ENCODE assay signal across 9 cellular contexts in genomic region chr6:52389264-52389625, GRCh38. TPM values are rescaled to one million over a fixed set of nuclear protein-coding genes. Genes with fewer than 3 reads are reported as not detected.
DNase-seq lines count a peak whose midpoint lies in the region; ATAC-seq, FAIRE-seq and TF ChIP-seq lines count a peak whose summit lies in the region.
"Had no signal": no experiment of that assay in that cellular context is flagged by ENCODE, and none has a peak within 500 bp of the region (broad histone marks: within the 10 kb centered on the region; RNA-seq: fewer than 3 reads in every experiment).

No MANE protein-coding gene starts in this region.

- CTCF ChIA-PET in CD4-positive, alpha-beta memory T cell (lab: Charles Lee; ENCODE audit: partially characterized antibody): interaction anchor here (0.8 to 7.5 kb wide), 24 partner anchors 9 to 276 kb away, joined by 3 to 150 read pairs (median 8); partner anchors contain the start of genes EFHC1, MCM3 and PAQR8

- H2AFZ ChIP-seq in KMS-11 (ENCODE audit: low read depth) (no peak overlapping the region), astrocyte (ENCODE audit: low read depth, low read length) (no peak overlapping the region)

- H3K27ac ChIP-seq in CD4-positive, alpha-beta memory T cell (ENCODE audit: low read depth, low read length): peak overlapping the region; percentile 80
- no peak overlapping the region; the same call in 1 of the 2 replicates for H3K27ac ChIP-seq in KMS-11
- no peak overlapping the region for H3K27ac ChIP-seq in astrocyte (ENCODE audit: low read depth, low read length)
- H3K27ac ChIP-seq in muscle layer of colon (ENCODE audit: low read depth, low read length): peak overlapping the region; percentile 32

- peaks cover 2 to 6% of the 10 kb centered on the region in 2 donors for H3K36me3 Mint-ChIP-seq in CD4-positive, alpha-beta memory T cell
- H3K36me3 Mint-ChIP-seq in astrocyte (ENCODE audit: low read depth, unreplicated experiment): no peaks in the 10 kb centered on the region

- H3K9me3 Mint-ChIP-seq in CD4-positive, alpha-beta memory T cell: no peaks in the 10 kb centered on the region
- H3K9me3 Mint-ChIP-seq in astrocyte (ENCODE audit: unreplicated experiment): peaks cover 2% of the 10 kb centered on the region

- H3K4me3 Mint-ChIP-seq in CD4-positive, alpha-beta memory T cell: peak overlapping the region; percentile 68 to 92 (median 82)
- H3K4me3 Mint-ChIP-seq in astrocyte (ENCODE audit: unreplicated experiment): no peak overlapping the region

- H4K20me1 ChIP-seq in KMS-11 (ENCODE audit: insufficient read depth) (no peaks in the 10 kb centered on the region), astrocyte (ENCODE audit: insufficient read depth, low read length) (peaks cover 3% of the 10 kb centered on the region)

- ATAC-seq in HG02884 (IDR thresholded peaks at IDR 0.05; ENCODE audit: unreplicated experiment): no peak
- no peak for ATAC-seq in HG02623 (IDR thresholded peaks at IDR 0.05; ENCODE audit: unreplicated experiment)

- H3K27ac Mint-ChIP-seq in CD4-positive, alpha-beta memory T cell: peak overlapping the region; percentile 95 to 99 (median 97)
- H3K27ac Mint-ChIP-seq in astrocyte (ENCODE audit: unreplicated experiment): no peak overlapping the region

- H3K4me1 Mint-ChIP-seq in CD4-positive, alpha-beta memory T cell: peaks cover 69 to 94% (median 81%) of the 10 kb centered on the region in 4 donors
- H3K4me1 Mint-ChIP-seq in astrocyte (ENCODE audit: low read depth, unreplicated experiment): peaks cover 23% of the 10 kb centered on the region

- no peaks in the 10 kb centered on the region for H3K27me3 ChIP-seq in CD4-positive, alpha-beta memory T cell (ENCODE audit: insufficient read depth, low read length)
- no peaks in the 10 kb centered on the region for H3K27me3 ChIP-seq in KMS-11 (ENCODE audit: insufficient read depth, low read depth)
- no peaks in the 10 kb centered on the region for H3K27me3 ChIP-seq in astrocyte (ENCODE audit: insufficient read depth, low read length)
- H3K27me3 ChIP-seq in muscle layer of colon (ENCODE audit: control insufficient read depth in 1 of 2, insufficient read depth in 2 of 2, low read length in 2 of 2): no peaks in the 10 kb centered on the region

- POLR2A ChIA-PET in CD4-positive, alpha-beta memory T cell (lab: Charles Lee; ENCODE audit: partially characterized antibody): interaction anchor here (1.0 to 8.7 kb wide), 15 partner anchors 9 to 958 kb away, joined by 3 to 176 read pairs (median 19); partner anchors contain the start of genes EFHC1, MCM3 and PAQR8

- no peak for TF ChIP-seq CTCF in KMS-11 (conservative IDR thresholded peaks at IDR 0.05; ENCODE audit: low read depth, low read length)
- no peak for TF ChIP-seq CTCF in astrocyte (IDR thresholded peaks at IDR 0.05; ENCODE audit: insufficient read depth, low read depth, low read length)

- H3K79me2 ChIP-seq in KMS-11 (ENCODE audit: insufficient read depth, low read depth) (no peaks in the 10 kb centered on the region), astrocyte (ENCODE audit: insufficient read depth, low read length) (no peaks in the 10 kb centered on the region)

- no peaks in the 10 kb centered on the region for H3K27me3 Mint-ChIP-seq in CD4-positive, alpha-beta memory T cell
- H3K27me3 Mint-ChIP-seq in astrocyte (ENCODE audit: low read depth, unreplicated experiment): no peaks in the 10 kb centered on the region

- no peaks in the 10 kb centered on the region for H3K9me3 ChIP-seq in CD4-positive, alpha-beta memory T cell (ENCODE audit: control insufficient read depth in 1 of 2, low read length in 2 of 2)
- H3K9me3 ChIP-seq in astrocyte (ENCODE audit: insufficient read depth, low read depth, low read length) (no peaks in the 10 kb centered on the region), muscle layer of colon (ENCODE audit: low read length) (no peaks in the 10 kb centered on the region)

- H3K4me3 ChIP-seq in CD4-positive, alpha-beta memory T cell (ENCODE audit: low read length in 2 of 2): peak overlapping the region in 1 of 2 donors; percentile 34
- H3K4me3 ChIP-seq in KMS-11 (IDR thresholded peaks at IDR 0.05; ENCODE audit: insufficient read depth, low read depth, low read length) (no peak overlapping the region), astrocyte (ENCODE audit: insufficient read depth, low read depth, low read length) (no peak overlapping the region), muscle layer of colon (ENCODE audit: low read depth in 1 of 2, low read length in 2 of 2) (no peak overlapping the region)

- peak overlapping the region; percentile 79; the same call in 1 of the 2 replicates for H3K4me2 ChIP-seq in KMS-11
- peak overlapping the region; percentile 68 for H3K4me2 ChIP-seq in astrocyte (ENCODE audit: low read length)

- DNase-seq in CD4-positive, alpha-beta memory T cell: no peak
- DNase-seq in astrocyte (ENCODE audit: low read depth) (no peak), islet precursor cell (no peak), NCI-H510A treated with DMSO at 0.1 percent for 48 hours (lab: John Stamatoyannopoulos, UW) (no peak)
- DNase-seq: NCI-H1436 had no signal

- no peak overlapping the region for H3K9ac ChIP-seq in KMS-11
- H3K9ac ChIP-seq in astrocyte (ENCODE audit: low read length): no peak overlapping the region
- H3K9ac ChIP-seq in muscle layer of colon (ENCODE audit: low read length): no peak overlapping the region

- FAIRE-seq in astrocyte (lab: Jason Lieb, UNC): no peak

- no peaks in the 10 kb centered on the region for H3K36me3 ChIP-seq in CD4-positive, alpha-beta memory T cell (ENCODE audit: insufficient read depth, low read length)
- H3K36me3 ChIP-seq in KMS-11 (ENCODE audit: insufficient read depth): no peaks in the 10 kb centered on the region
- no peaks in the 10 kb centered on the region for H3K36me3 ChIP-seq in astrocyte (ENCODE audit: insufficient read depth, low read length)
- no peaks in the 10 kb centered on the region for H3K36me3 ChIP-seq in muscle layer of colon (ENCODE audit: insufficient read depth, low read length)

- H3K4me1 ChIP-seq in CD4-positive, alpha-beta memory T cell (ENCODE audit: insufficient read depth, low read length): peaks cover 89% of the 10 kb centered on the region
- H3K4me1 ChIP-seq in KMS-11 (ENCODE audit: low read depth, poor library complexity, severe bottlenecking) (peaks cover 55% of the 10 kb centered on the region), astrocyte (ENCODE audit: insufficient read depth, low read length) (peaks cover 27% of the 10 kb centered on the region), muscle layer of colon (ENCODE audit: insufficient read depth, low read length) (peaks cover 22% of the 10 kb centered on the region)

- intact Hi-C loops in CD4-positive, alpha-beta memory T cell (cut with micrococcal nuclease): loop anchor here (1.0 kb wide), 3 partner anchors 10 to 27 kb away; partner anchors contain the start of gene PAQR8

RNA-seq across cellular contexts. Expression of gene PAQR8, which starts 27.3 kb away (rescaled TPM):
- total RNA-seq in CD4-positive, alpha-beta memory T cell: 10 to 100 TPM; 36.4 to 40.9 TPM
- polyA plus RNA-seq in CD4-positive, alpha-beta memory T cell: 10 to 100 TPM; 14.5 to 30.3 TPM
- 1.2 and 1.5 TPM in 2 replicates for total RNA-seq in astrocyte

RNA-seq across cellular contexts. Expression of gene EFHC1, which starts 30.9 kb away (rescaled TPM):
- total RNA-seq in CD4-positive, alpha-beta memory T cell: 10 to 100 TPM in 1 of 2 experiments, 1 to 10 TPM in 1; 6.4 to 10.4 TPM
- 1 to 10 TPM; 1.5 to 1.8 TPM for polyA plus RNA-seq in CD4-positive, alpha-beta memory T cell
- total RNA-seq in astrocyte: 25.6 and 30.6 TPM in 2 replicates

Comparison
In these comparisons a context has a peak if more than half of its experiments do, and no peak if none do; other contexts are left out.
1. H3K27ac ChIP-seq: peak in CD4-positive, alpha-beta memory T cell (single experiment) and muscle layer of colon (single experiment); none in KMS-11 (single experiment) and astrocyte (single experiment).
2. RNA of gene PAQR8, which starts 27.3 kb away (total RNA-seq): 36.4 to 40.9 TPM in CD4-positive, alpha-beta memory T cell; 1.2 to 1.5 TPM in astrocyte; every median in the first group is over 10 times any median in the second.